Comparison of ENCODE assay signal across 1 cellular context in genomic region chr3:183487046-183487445, GRCh38.
TF ChIP-seq lines count a peak whose summit lies in the region.

No MANE protein-coding gene starts in this region.

TF ChIP-seq in GM23338, 12 proteins besides CTCF, POLR2A, EP300 and RAD21 (continued from another document):
- TF ChIP-seq ZNF462 (CRISPR knock-in tag; IDR thresholded peaks at IDR 0.05), result no peak
- TF ChIP-seq EZH2 (IDR thresholded peaks at IDR 0.05; ENCODE audit: low read depth, unreplicated experiment), result no peak
